30 cellular contexts compared by ENCODE assay signal in genomic region chr6:12096342-12096741, GRCh38.
"Had no signal": no experiment of that assay in that cellular context is flagged by ENCODE, and none has a peak within 500 bp of the region (broad histone marks: within the 10 kb centered on the region; RNA-seq: fewer than 3 reads in every experiment).

No MANE protein-coding gene starts in this region.

- DNase-seq: activated CD4-positive, alpha-beta T cell treated with anti-CD3 and anti-CD28 coated beads for 36 hours; activated CD4-positive, alpha-beta T cell treated with anti-CD3 and anti-CD28 coated beads, Interleukin-2, amount 10 ng/mL, durations not matched to agents 7 days and 5 days; activated CD4-positive, alpha-beta T cell treated with anti-CD3 and anti-CD28 coated beads, Interleukin-2, amount 50 U/mL, for 48 hours; activated CD8-positive, alpha-beta T cell treated with anti-CD3 and anti-CD28 coated beads, Interleukin-2, amount 10 ng/mL, durations not matched to agents 7 days and 5 days; activated gamma-delta T cell; activated naive CD4-positive, alpha-beta T cell treated with Interleukin-2 at 50 U/mL for 16 hours; activated naive CD8-positive, alpha-beta T cell treated with anti-CD3 and anti-CD28 coated beads, Interleukin-2, amount 10 ng/mL, durations not matched to agents 7 days and 5 days; activated T-cell treated with anti-CD3 and anti-CD28 coated beads, Interleukin-2, amount 50 U/mL, for 24 hours; adrenal gland; body of pancreas; Kasumi-1; MM.1S; MV-4-11; NCI-H1092; NCI-H1436 treated with DMSO at 0.1 percent for 48 hours; NCI-H1694 treated with DMSO at 0.1 percent for 48 hours; NCI-H2029; NCI-H345; NCI-H524 treated with DMSO at 0.1 percent for 48 hours; NK-92 treated with Interleukin-12 subunit alpha and Interleukin-12 subunit beta, amount 100 ng/mL, for 24 hours; PC-3; Peyer's patch; T1000 had no signal

- H3K9me3 Mint-ChIP-seq: activated CD4-positive, alpha-beta T cell treated with anti-CD3 and anti-CD28 coated beads, Interleukin-2, amount 10 ng/mL, durations not matched to agents 7 days and 5 days; activated naive CD4-positive, alpha-beta T cell treated with anti-CD3 and anti-CD28 coated beads, Interleukin-2, amount 50 U/mL, for 24 hours; activated naive CD8-positive, alpha-beta T cell treated with anti-CD3 and anti-CD28 coated beads, Interleukin-2, amount 10 ng/mL, durations not matched to agents 7 days and 5 days; activated T-cell treated with anti-CD3 and anti-CD28 coated beads, Interleukin-2, amount 50 U/mL, for 24 hours; activated T-helper 2 cell treated with anti-CD3 and anti-CD28 coated beads, Interferon-gamma antibody, Interleukin-2, Interleukin-4, amounts not matched to agents 10 μg/mL and 5 μg/mL and 100 μg/mL, durations not matched to agents 14 hours and 24 hours and 36 hours had no signal

- H3K27ac Mint-ChIP-seq: activated CD4-positive, alpha-beta T cell treated with anti-CD3 and anti-CD28 coated beads for 36 hours; activated CD4-positive, alpha-beta T cell treated with anti-CD3 and anti-CD28 coated beads, Interleukin-2, amount 10 ng/mL, durations not matched to agents 7 days and 5 days; activated CD8-positive, alpha-beta T cell treated with anti-CD3 and anti-CD28 coated beads, Interleukin-2, amount 10 ng/mL, durations not matched to agents 7 days and 5 days; activated naive CD8-positive, alpha-beta T cell treated with anti-CD3 and anti-CD28 coated beads, Interleukin-2, amount 10 ng/mL, durations not matched to agents 7 days and 5 days; activated T-cell treated with anti-CD3 and anti-CD28 coated beads, Interleukin-2, amount 50 U/mL, for 24 hours; activated T-helper 2 cell treated with anti-CD3 and anti-CD28 coated beads, Interferon-gamma antibody, Interleukin-2, Interleukin-4, amounts not matched to agents 10 μg/mL and 5 μg/mL and 100 μg/mL, durations not matched to agents 14 hours and 24 hours and 36 hours had no signal

- H3K27me3 ChIP-seq: adrenal gland, body of pancreas, breast epithelium, Peyer's patch had no signal

- H3K4me3 ChIP-seq: adrenal gland, body of pancreas, breast epithelium, Peyer's patch had no signal

- H3K36me3 ChIP-seq: adrenal gland, breast epithelium, Peyer's patch had no signal

- H3K27ac ChIP-seq: adrenal gland, body of pancreas, breast epithelium, Peyer's patch, RWPE1 had no signal

- H3K4me1 ChIP-seq: adrenal gland, breast epithelium, Peyer's patch had no signal

- H3K27me3 Mint-ChIP-seq: activated CD4-positive, alpha-beta T cell treated with anti-CD3 and anti-CD28 coated beads for 36 hours; activated CD4-positive, alpha-beta T cell treated with anti-CD3 and anti-CD28 coated beads, Interleukin-2, amount 10 ng/mL, durations not matched to agents 7 days and 5 days; activated naive CD4-positive, alpha-beta T cell treated with anti-CD3 and anti-CD28 coated beads, Interleukin-2, amount 50 U/mL, for 24 hours; activated naive CD8-positive, alpha-beta T cell treated with anti-CD3 and anti-CD28 coated beads, Interleukin-2, amount 10 ng/mL, durations not matched to agents 7 days and 5 days; activated T-cell treated with anti-CD3 and anti-CD28 coated beads, Interleukin-2, amount 50 U/mL, for 24 hours had no signal

- ATAC-seq: activated CD4-positive, alpha-beta T cell treated with anti-CD3 and anti-CD28 coated beads for 36 hours; activated CD4-positive, CD25-positive, alpha-beta regulatory T cell treated with anti-CD3 and anti-CD28 coated beads, Interleukin-2, amount 50 U/mL, for 24 hours; activated CD8-positive, alpha-beta T cell treated with anti-CD3 and anti-CD28 coated beads, Interleukin-2, amount 10 ng/mL, durations not matched to agents 7 days and 5 days; body of pancreas; PC-3; Right ventricle myocardium inferior had no signal

- H3K4me3 Mint-ChIP-seq: activated CD4-positive, alpha-beta T cell treated with anti-CD3 and anti-CD28 coated beads for 36 hours; activated CD4-positive, alpha-beta T cell treated with anti-CD3 and anti-CD28 coated beads, Interleukin-2, amount 10 ng/mL, durations not matched to agents 7 days and 5 days; activated CD8-positive, alpha-beta T cell treated with anti-CD3 and anti-CD28 coated beads, Interleukin-2, amount 10 ng/mL, durations not matched to agents 7 days and 5 days; activated naive CD4-positive, alpha-beta T cell treated with anti-CD3 and anti-CD28 coated beads, Interleukin-2, amount 50 U/mL, for 24 hours; activated naive CD8-positive, alpha-beta T cell treated with anti-CD3 and anti-CD28 coated beads, Interleukin-2, amount 10 ng/mL, durations not matched to agents 7 days and 5 days; activated T-cell treated with anti-CD3 and anti-CD28 coated beads, Interleukin-2, amount 50 U/mL, for 24 hours had no signal

- FAIRE-seq: astrocyte had no signal

- H3K9me3 ChIP-seq: adrenal gland, body of pancreas, breast epithelium had no signal
